ENCODE assay signal across 1 cellular context in genomic region chr21:43775795-43776430, GRCh38.
TF ChIP-seq lines count a peak whose summit lies in the region.

CSTB (minus strand) TSS chr21:43776308; CDS start chr21:43776269, 39 bp downstream.

TF ChIP-seq in HepG2, 621 proteins besides CTCF, POLR2A, EP300 and RAD21 (continued from another document):
- TF ChIP-seq ZBTB49 (CRISPR knock-in tag; IDR thresholded peaks at IDR 0.05; ENCODE audit: borderline replicate concordance) (no peak), CHD4 (IDR thresholded peaks at IDR 0.05; ENCODE audit: borderline replicate concordance, low read length) (no peak), ZIK1 (CRISPR knock-in tag; IDR thresholded peaks at IDR 0.05; ENCODE audit: borderline replicate concordance, low read depth) (no peak; the same call in 1 of the 2 replicates), PCBP1 (IDR thresholded peaks at IDR 0.05; ENCODE audit: borderline replicate concordance, low read depth, low read length) (no peak), ZFP36 (IDR thresholded peaks at IDR 0.05; ENCODE audit: borderline replicate concordance, low read depth, low read length, partially characterized antibody) (no peak), ZFP41 (CRISPR knock-in tag; IDR thresholded peaks at IDR 0.05; ENCODE audit: borderline replicate concordance) (no peak), ZBTB40 (IDR thresholded peaks at IDR 0.05) (no peak), ZBTB40 (CRISPR knock-in tag; IDR thresholded peaks at IDR 0.05) (no peak), ZBTB21 (CRISPR knock-in tag; IDR thresholded peaks at IDR 0.05) (no peak), ARNT (IDR thresholded peaks at IDR 0.05) (no peak), NFE2L2 (IDR thresholded peaks at IDR 0.05; ENCODE audit: low read length) (no peak), ZNF362 (CRISPR knock-in tag; IDR thresholded peaks at IDR 0.05; ENCODE audit: borderline replicate concordance) (no peak)
